ENCODE assay signal across 24 cellular contexts in the genomic region with DNA sequence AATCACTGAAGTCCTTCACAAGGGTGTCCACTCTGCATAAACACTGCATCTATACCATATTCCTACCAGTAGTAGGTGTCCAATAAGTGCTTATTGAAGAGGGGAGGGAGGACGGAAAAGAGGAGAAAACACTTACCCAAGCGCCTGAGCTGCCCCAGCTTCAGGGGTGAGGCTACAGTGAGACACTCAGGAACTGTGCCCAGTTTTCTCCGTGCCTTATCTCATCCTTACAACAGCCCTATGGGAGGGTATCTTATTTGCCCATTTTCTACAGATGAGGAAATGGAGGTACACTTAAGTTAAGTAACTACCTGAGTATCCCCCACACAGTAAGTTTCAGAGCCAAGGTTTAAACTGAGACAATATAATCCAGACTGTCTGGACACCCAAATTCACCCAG.
"Had no signal": no experiment of that assay in that cellular context is flagged by ENCODE, and none has a peak within 500 bp of the region (broad histone marks: within the 10 kb centered on the region; RNA-seq: fewer than 3 reads in every experiment).

No MANE protein-coding gene starts in this region.

- H3K4me1 Mint-ChIP-seq: activated CD4-positive, alpha-beta T cell treated with anti-CD3 and anti-CD28 coated beads, Interleukin-2, amount 10 ng/mL, durations not matched to agents 7 days and 5 days; stimulated activated naive B cell treated with anti-CD40 and anti-IgM and Interleukin-4, amounts not matched to agents 10 μg/mL and 1 μg/mL and 100 μg/mL, for 72 hours had no signal

- H3K27me3 ChIP-seq: colonic mucosa, esophagus squamous epithelium, heart left ventricle, testis, vagina had no signal

- H3K9me3 Mint-ChIP-seq: activated CD4-positive, alpha-beta T cell treated with anti-CD3 and anti-CD28 coated beads, Interleukin-2, amount 10 ng/mL, durations not matched to agents 7 days and 5 days; activated CD8-positive, alpha-beta T cell treated with anti-CD3 and anti-CD28 coated beads for 36 hours; activated naive CD4-positive, alpha-beta T cell treated with anti-CD3 and anti-CD28 coated beads for 36 hours; brain; endodermal cell; stimulated activated naive B cell treated with anti-CD40 and anti-IgM and Interleukin-4, amounts not matched to agents 10 μg/mL and 1 μg/mL and 100 μg/mL, for 72 hours; type B pancreatic cell had no signal

- DNase-seq: activated CD4-positive, alpha-beta T cell treated with anti-CD3 and anti-CD28 coated beads, Interleukin-2, amount 10 ng/mL, durations not matched to agents 7 days and 5 days; activated CD4-positive, CD25-positive, alpha-beta regulatory T cell treated with anti-CD3 and anti-CD28 coated beads, Interleukin-2, amount 50 U/mL, for 72 hours; activated CD8-positive, alpha-beta T cell treated with anti-CD3 and anti-CD28 coated beads for 36 hours; activated effector memory CD4-positive, alpha-beta T cell treated with Interleukin-2 at 50 U/mL for 16 hours; activated naive CD4-positive, alpha-beta T cell treated with anti-CD3 and anti-CD28 coated beads for 36 hours; amygdala; central memory CD4-positive, alpha-beta T cell; colonic mucosa; endodermal cell; esophagus squamous epithelium; heart left ventricle; mesenchymal stem cell; mucosa of descending colon; nephron progenitor cell; stimulated activated CD4-positive, alpha-beta T cell treated with anti-CD3 and anti-CD28 coated beads, Interleukin-2, amount 100 ng/mL, for 48 hours; stimulated activated CD8-positive, alpha-beta memory T cell treated with anti-CD3 and anti-CD28 coated beads, Interleukin-4, amount 100 ng/mL, for 48 hours; stimulated activated naive B cell treated with anti-CD40 and anti-IgM and Interleukin-4, amounts not matched to agents 10 μg/mL and 1 μg/mL and 100 μg/mL, for 72 hours; T-helper 1 cell; testis; WERI-Rb-1 had no signal

- H3K27ac Mint-ChIP-seq: activated CD4-positive, alpha-beta T cell treated with anti-CD3 and anti-CD28 coated beads, Interleukin-2, amount 10 ng/mL, durations not matched to agents 7 days and 5 days; activated CD8-positive, alpha-beta T cell treated with anti-CD3 and anti-CD28 coated beads for 36 hours; activated naive CD4-positive, alpha-beta T cell treated with anti-CD3 and anti-CD28 coated beads for 36 hours; endodermal cell; nephron progenitor cell; stimulated activated naive B cell treated with anti-CD40 and anti-IgM and Interleukin-4, amounts not matched to agents 10 μg/mL and 1 μg/mL and 100 μg/mL, for 72 hours; type B pancreatic cell had no signal

- H3K27ac ChIP-seq: colonic mucosa, esophagus squamous epithelium, testis, vagina, WERI-Rb-1 had no signal

- H3K36me3 Mint-ChIP-seq: stimulated activated naive B cell treated with anti-CD40 and anti-IgM and Interleukin-4, amounts not matched to agents 10 μg/mL and 1 μg/mL and 100 μg/mL, for 72 hours had no signal

- ATAC-seq: activated CD8-positive, alpha-beta T cell treated with anti-CD3 and anti-CD28 coated beads for 36 hours; mucosa of descending colon; sciatic nerve; stimulated activated naive B cell treated with anti-CD40 and anti-IgM and Interleukin-4, amounts not matched to agents 10 μg/mL and 1 μg/mL and 100 μg/mL, for 72 hours had no signal

- H3K9me3 ChIP-seq: colonic mucosa, esophagus squamous epithelium, mucosa of descending colon, testis, vagina had no signal

- H3K27me3 Mint-ChIP-seq: type B pancreatic cell had no signal

- H3K4me3 ChIP-seq: colonic mucosa, esophagus squamous epithelium, heart left ventricle, mucosa of descending colon, testis, vagina had no signal

- H3K4me1 ChIP-seq: colonic mucosa, esophagus squamous epithelium, vagina had no signal

- H3K4me3 Mint-ChIP-seq: activated CD4-positive, alpha-beta T cell treated with anti-CD3 and anti-CD28 coated beads, Interleukin-2, amount 10 ng/mL, durations not matched to agents 7 days and 5 days; activated CD8-positive, alpha-beta T cell treated with anti-CD3 and anti-CD28 coated beads for 36 hours; activated naive CD4-positive, alpha-beta T cell treated with anti-CD3 and anti-CD28 coated beads for 36 hours; brain; endodermal cell; nephron progenitor cell; stimulated activated naive B cell treated with anti-CD40 and anti-IgM and Interleukin-4, amounts not matched to agents 10 μg/mL and 1 μg/mL and 100 μg/mL, for 72 hours; type B pancreatic cell had no signal

- H3K36me3 ChIP-seq: colonic mucosa, esophagus squamous epithelium, vagina, WERI-Rb-1 had no signal
